10 cellular contexts compared by ENCODE assay signal in the genomic region with DNA sequence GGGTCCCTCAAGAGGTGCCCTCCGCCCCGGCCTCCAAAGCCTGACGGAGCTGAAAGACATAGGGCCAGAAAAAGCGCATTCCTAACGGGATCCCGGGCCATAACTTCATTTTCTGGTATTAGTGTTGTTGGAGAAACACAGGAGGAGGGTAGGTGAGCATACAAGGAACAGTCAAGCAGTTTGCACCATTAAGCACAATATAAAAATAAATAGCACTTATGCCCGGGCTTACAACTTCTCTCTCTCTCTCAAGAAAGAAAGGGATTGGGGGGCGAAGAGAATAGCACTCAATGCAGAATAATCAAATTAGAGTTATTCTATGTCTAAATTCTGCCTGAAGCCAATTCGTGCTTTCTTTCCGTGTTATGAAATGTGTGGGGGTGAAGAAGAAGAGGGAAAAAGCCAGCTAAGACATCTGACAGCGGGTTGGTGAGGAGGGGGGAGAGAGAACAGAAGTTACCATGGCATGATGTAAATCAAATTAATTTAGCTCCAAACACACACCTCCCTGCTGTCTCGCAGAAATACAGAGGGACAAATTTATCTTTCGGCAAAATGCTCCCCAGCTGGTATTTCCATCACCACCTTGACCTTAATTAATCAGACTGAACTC. TPM values are rescaled to one million over a fixed set of nuclear protein-coding genes. Genes with fewer than 3 reads are reported as not detected.
DNase-seq lines count a peak whose midpoint lies in the region; ATAC-seq, FAIRE-seq and TF ChIP-seq lines count a peak whose summit lies in the region.
"Had no signal": no experiment of that assay in that cellular context is flagged by ENCODE, and none has a peak within 500 bp of the region (broad histone marks: within the 10 kb centered on the region; RNA-seq: fewer than 3 reads in every experiment).

No MANE protein-coding gene starts in this region.

- no peak for TF ChIP-seq RAD21 in liver (IDR thresholded peaks at IDR 0.05)
- TF ChIP-seq RAD21 in HepG2 (CRISPR knock-in tag; IDR thresholded peaks at IDR 0.05) = no peak

- no peak for TF ChIP-seq POLR2A in HepG2 (IDR thresholded peaks at IDR 0.05; ENCODE audit: insufficient read depth in 1 of 2, low read depth in 2 of 2, low read length in 2 of 2)

- no peak for FAIRE-seq in HepG2 (lab: Jason Lieb, UNC)

- H3K27ac ChIP-seq in liver (ENCODE audit: low read depth in 1 of 2, low read length in 2 of 2) = no peak overlapping the region
- no peak overlapping the region for H3K27ac ChIP-seq in HepG2 (ENCODE audit: extremely low read length, insufficient read depth, low read length)
- H3K27ac ChIP-seq in aorta (ENCODE audit: low read depth in 1 of 2, low read length in 2 of 2) = peak overlapping the region; percentile 63 to 97

- peaks cover 0 to 1% of the 10 kb centered on the region in 2 donors for H3K9me3 Mint-ChIP-seq in effector memory CD8-positive, alpha-beta T cell
- H3K9me3 Mint-ChIP-seq in naive thymus-derived CD8-positive, alpha-beta T cell = no peaks in the 10 kb centered on the region
- H3K9me3 Mint-ChIP-seq: activated T-helper 2 cell treated with anti-CD3 and anti-CD28 coated beads, Interferon-gamma antibody, Interleukin-2, Interleukin-4, amounts not matched to agents 10 μg/mL and 5 μg/mL and 100 μg/mL, durations not matched to agents 14 hours and 24 hours and 36 hours had no signal

- in situ Hi-C loops in HepG2 (cut with HindIII; ENCODE audit: extremely low pct_ligation_motif_present, low pct_unique_long_range_greater_than_20kb) = no loop called here

- H4K20me1 ChIP-seq in HepG2 (ENCODE audit: insufficient read depth, low read length) = no peaks in the 10 kb centered on the region

- peaks cover 0 to 19% (median 8%) of the 10 kb centered on the region in 4 donors for H3K4me1 ChIP-seq in liver (ENCODE audit: control insufficient read depth in 4 of 4, insufficient read depth in 4 of 4, low read length in 3 of 4)
- peaks cover 42% of the 10 kb centered on the region for H3K4me1 ChIP-seq in HepG2 (ENCODE audit: insufficient read depth, low read length)
- peaks cover 0 to 8% of the 10 kb centered on the region in 2 donors for H3K4me1 ChIP-seq in aorta (ENCODE audit: control insufficient read depth in 1 of 2, insufficient read depth in 2 of 2, low read length in 2 of 2)

- CTCF ChIA-PET in HepG2 (lab: Yijun Ruan, JAX; ENCODE audit: low intra/inter-chr PET ratio, low total read pairs) = no interaction called here

- no peak for TF ChIP-seq EP300 in HepG2 (IDR thresholded peaks at IDR 0.05; ENCODE audit: low read depth in 2 of 2, low read length in 2 of 2)
- TF ChIP-seq EP300 in HepG2 (CRISPR knock-in tag; IDR thresholded peaks at IDR 0.05; ENCODE audit: borderline replicate concordance) = no peak

- POLR2A ChIA-PET in HepG2 (lab: Yijun Ruan, JAX) = no interaction called here
- POLR2A ChIA-PET in naive thymus-derived CD8-positive, alpha-beta T cell (lab: Charles Lee) = interaction anchor here (1.0 to 2.0 kb wide), 3 partner anchors 7 to 178 kb away, joined by 3 to 5 read pairs (median 4); partner anchors contain the start of gene CDC40

- ATAC-seq in HepG2 (no peak), aorta (ENCODE audit: low FRiP score) (no peak), HG02678 (IDR thresholded peaks at IDR 0.05; ENCODE audit: unreplicated experiment) (no peak)
- ATAC-seq in effector memory CD8-positive, alpha-beta T cell (replicated peaks) = no peak
- no peak for ATAC-seq in naive thymus-derived CD8-positive, alpha-beta T cell

- WGBS in liver = 60% methylated on average over 13 of the region's 13 CpGs
- 74% methylated on average over 12 of the region's 13 CpGs for WGBS in HepG2 (ENCODE audit: low lambda C conversion rate)
- 25 to 30% methylated on average over 13 of the region's 13 CpGs for WGBS in aorta, 2 donors

- H3K9me3 ChIP-seq in liver (ENCODE audit: control insufficient read depth in 4 of 4, low read length in 3 of 4) = no peaks in the 10 kb centered on the region
- no peaks in the 10 kb centered on the region for H3K9me3 ChIP-seq in HepG2 (ENCODE audit: low read length)
- H3K9me3 ChIP-seq in aorta (ENCODE audit: control insufficient read depth, low read length) = no peaks in the 10 kb centered on the region

- no peak overlapping the region for H3K27ac Mint-ChIP-seq in effector memory CD8-positive, alpha-beta T cell
- H3K27ac Mint-ChIP-seq in naive thymus-derived CD8-positive, alpha-beta T cell = peak overlapping the region in 5 of 10 donors; percentile 17 to 83 (median 60)
- H3K27ac Mint-ChIP-seq: activated T-helper 2 cell treated with anti-CD3 and anti-CD28 coated beads, Interferon-gamma antibody, Interleukin-2, Interleukin-4, amounts not matched to agents 10 μg/mL and 5 μg/mL and 100 μg/mL, durations not matched to agents 14 hours and 24 hours and 36 hours had no signal

- H3K27me3 Mint-ChIP-seq in effector memory CD8-positive, alpha-beta T cell = peaks cover 60 to 75% of the 10 kb centered on the region in 2 donors
- H3K27me3 Mint-ChIP-seq in naive thymus-derived CD8-positive, alpha-beta T cell = peaks cover 0 to 34% (median 7%) of the 10 kb centered on the region in 5 donors

- BruUV-seq in HepG2 (replicated peaks; lab: Mats Ljungman, UMichigan) = no TSS peak

- peak overlapping the region in 2 of 3 donors; percentile 47 to 71 for H3K4me3 ChIP-seq in liver (ENCODE audit: low read depth in 1 of 3, low read length in 3 of 3)
- H3K4me3 ChIP-seq in HepG2 (replicated peaks in 1 of 3; ENCODE audit: insufficient read depth in 1 of 3, low read depth in 2 of 3, low read length in 3 of 3) = no peak overlapping the region
- peak overlapping the region in 1 of 2 donors; percentile 88 for H3K4me3 ChIP-seq in aorta (ENCODE audit: low read length in 2 of 2)

- peaks cover 3 to 10% of the 10 kb centered on the region in 2 donors for H3K4me1 Mint-ChIP-seq in effector memory CD8-positive, alpha-beta T cell (ENCODE audit: low read depth in 2 of 2)
- H3K4me1 Mint-ChIP-seq in naive thymus-derived CD8-positive, alpha-beta T cell = peaks cover 14 to 30% (median 19%) of the 10 kb centered on the region in 4 donors

- no peak for TF ChIP-seq CTCF in liver (IDR thresholded peaks at IDR 0.05; ENCODE audit: low read depth, low read length, missing input control)
- TF ChIP-seq CTCF in HepG2 (CRISPR knock-in tag; IDR thresholded peaks at IDR 0.05) = no peak

- H3K79me2 ChIP-seq in HepG2 (ENCODE audit: insufficient read depth, low read length) = no peaks in the 10 kb centered on the region

- no peaks in the 10 kb centered on the region for H3K36me3 ChIP-seq in liver (ENCODE audit: control insufficient read depth in 4 of 4, insufficient read depth in 3 of 4, low read depth in 1 of 4, low read length in 3 of 4)
- no peaks in the 10 kb centered on the region for H3K36me3 ChIP-seq in HepG2 (replicated peaks in 1 of 2; ENCODE audit: control insufficient read depth in 1 of 2, insufficient read depth in 2 of 2, low read length in 2 of 2)
- no peaks in the 10 kb centered on the region for H3K36me3 ChIP-seq in aorta (ENCODE audit: control insufficient read depth in 1 of 2, insufficient read depth in 2 of 2, low read length in 1 of 2)

- peak overlapping the region; percentile 33 to 63 for H3K4me3 Mint-ChIP-seq in effector memory CD8-positive, alpha-beta T cell
- H3K4me3 Mint-ChIP-seq in naive thymus-derived CD8-positive, alpha-beta T cell = peak overlapping the region; percentile 66 to 83 (median 74)

- H2AFZ ChIP-seq in HepG2 (ENCODE audit: low read length) = no peak overlapping the region

- H3K27me3 ChIP-seq in liver (ENCODE audit: control insufficient read depth in 4 of 4, insufficient read depth in 4 of 4, low read length in 3 of 4) = no peaks in the 10 kb centered on the region
- no peaks in the 10 kb centered on the region for H3K27me3 ChIP-seq in HepG2 (ENCODE audit: control insufficient read depth in 1 of 2, insufficient read depth in 2 of 2, low read length in 2 of 2)
- no peaks in the 10 kb centered on the region for H3K27me3 ChIP-seq in aorta (ENCODE audit: control insufficient read depth in 1 of 2, insufficient read depth in 2 of 2, low read length in 1 of 2)

- DNase-seq in HepG2 (ENCODE audit: low spot score) (no peak), aorta (no peak), kidney glomerular epithelial cell (lab: John Stamatoyannopoulos, UW) (no peak), COLO829 (ENCODE audit: low spot score) (no peak)
- no peak for DNase-seq in effector memory CD8-positive, alpha-beta T cell
- no peak for DNase-seq in naive thymus-derived CD8-positive, alpha-beta T cell

- H3K36me3 Mint-ChIP-seq in effector memory CD8-positive, alpha-beta T cell (ENCODE audit: insufficient read depth) = no peaks in the 10 kb centered on the region
- H3K36me3 Mint-ChIP-seq in naive thymus-derived CD8-positive, alpha-beta T cell = no peaks in the 10 kb centered on the region

- intact Hi-C loops in HepG2 (cut with micrococcal nuclease; ENCODE audit: unreplicated experiment) (no loop called here), aorta (cut with DNase I) (no loop called here)

- H3K4me2 ChIP-seq in HepG2 (ENCODE audit: low read depth, low read length) = no peak overlapping the region

- H3K9ac ChIP-seq in liver (ENCODE audit: low read depth in 1 of 2, low read length in 2 of 2) (no peak overlapping the region), HepG2 (ENCODE audit: insufficient read depth, low read depth, low read length) (no peak overlapping the region)

RNA-seq across cellular contexts. Expression of gene METTL24, which starts 0.5 kb away (rescaled TPM):
- total RNA-seq in liver = 1 to 10 TPM; 1.6 to 2.0 TPM
- polyA plus RNA-seq in liver = under 1 TPM; 0.14 to 0.23 TPM
- total RNA-seq in HepG2 (2016; rRNA removed; fragmentation: Illumina TruSeq; extraction: Trizol) = not detected in 2 replicates
- not detected in 2 replicates for total RNA-seq in HepG2 (2016; cell fraction: cytosol; rRNA removed; fragmentation: Illumina TruSeq; extraction: Trizol; ENCODE audit: low read depth)
- not detected in 2 replicates for total RNA-seq in HepG2 (2016; cell fraction: insoluble cytoplasmic fraction; rRNA removed; fragmentation: Illumina TruSeq; extraction: Trizol)
- total RNA-seq in HepG2 (2016; cell fraction: membrane; rRNA removed; fragmentation: Illumina TruSeq; extraction: Trizol) = not detected in 2 replicates
- not detected in 2 replicates for total RNA-seq in HepG2 (2016; cell fraction: nucleus; rRNA removed; fragmentation: Illumina TruSeq; extraction: Trizol)
- polyA plus RNA-seq in HepG2 (2011; rRNA removed) = not detected in 2 replicates
- polyA plus RNA-seq in HepG2 (2011; cell fraction: cytosol; rRNA removed) = not detected in 2 replicates
- not detected in 2 replicates for polyA plus RNA-seq in HepG2 (2011; cell fraction: nucleus; rRNA removed)
- not detected in 2 replicates for polyA plus RNA-seq in HepG2 (2012)
- not detected in 2 replicates for polyA plus RNA-seq in HepG2 (2016; cell fraction: cytosol; fragmentation: Illumina TruSeq; extraction: Trizol; ENCODE audit: low read depth)
- not detected in 2 replicates for polyA plus RNA-seq in HepG2 (2016; cell fraction: insoluble cytoplasmic fraction; fragmentation: Illumina TruSeq; extraction: Trizol; ENCODE audit: low read depth)
- not detected in 2 replicates for polyA plus RNA-seq in HepG2 (2016; cell fraction: membrane; fragmentation: Illumina TruSeq; extraction: Trizol; ENCODE audit: low read depth)
- polyA plus RNA-seq in HepG2 (2016; cell fraction: nucleus; fragmentation: Illumina TruSeq; extraction: Trizol; ENCODE audit: insufficient read depth, low read depth) = not detected in 2 replicates
- polyA minus RNA-seq in HepG2 (2011; rRNA and poly(A)+ RNA removed; ENCODE audit: low replicate concordance) = not detected in 2 replicates
- polyA minus RNA-seq in HepG2 (2011; cell fraction: cytosol; rRNA and poly(A)+ RNA removed) = not detected in 2 replicates
- polyA minus RNA-seq in HepG2 (2011; cell fraction: nucleus; rRNA and poly(A)+ RNA removed) = not detected in 2 replicates
- total RNA-seq in naive thymus-derived CD8-positive, alpha-beta T cell = 1 to 10 TPM; 1.2 to 2.0 TPM
- 1 to 10 TPM in 1 of 3 donors, under 1 TPM in 1, not detected in 1; 0.58 to 1.3 TPM for polyA plus RNA-seq in naive thymus-derived CD8-positive, alpha-beta T cell
- total RNA-seq in aorta = 10 to 100 TPM; 12.5 to 14.3 TPM
- polyA plus RNA-seq in aorta = 1 to 10 TPM; 3.9 to 4.5 TPM
- total RNA-seq: activated T-helper 2 cell treated with anti-CD3 and anti-CD28 coated beads, Interferon-gamma antibody, Interleukin-2, Interleukin-4, amounts not matched to agents 10 μg/mL and 5 μg/mL and 100 μg/mL, durations not matched to agents 14 hours and 24 hours and 36 hours; NCI-H460 had no signal

RNA-seq across cellular contexts. Expression of gene DDO, which starts 56.7 kb away (rescaled TPM):
- 10 to 100 TPM in 1 of 2 donors, 1 to 10 TPM in 1; 4.9 to 11.1 TPM for total RNA-seq in liver
- polyA plus RNA-seq in liver = 1 to 10 TPM; 6.4 to 7.7 TPM
- total RNA-seq in HepG2 (2016; rRNA removed; fragmentation: Illumina TruSeq; extraction: Trizol) = 10.3 and 14.6 TPM in 2 replicates
- 1.8 TPM in 2 replicates for total RNA-seq in HepG2 (2016; cell fraction: cytosol; rRNA removed; fragmentation: Illumina TruSeq; extraction: Trizol; ENCODE audit: low read depth)
- 10.6 and 13.4 TPM in 2 replicates for total RNA-seq in HepG2 (2016; cell fraction: insoluble cytoplasmic fraction; rRNA removed; fragmentation: Illumina TruSeq; extraction: Trizol)
- 4.4 and 4.7 TPM in 2 replicates for total RNA-seq in HepG2 (2016; cell fraction: membrane; rRNA removed; fragmentation: Illumina TruSeq; extraction: Trizol)
- total RNA-seq in HepG2 (2016; cell fraction: nucleus; rRNA removed; fragmentation: Illumina TruSeq; extraction: Trizol) = 4.3 TPM in 2 replicates
- 6.1 and 6.4 TPM in 2 replicates for polyA plus RNA-seq in HepG2 (2011; rRNA removed)
- 4.8 and 6.4 TPM in 2 replicates for polyA plus RNA-seq in HepG2 (2011; cell fraction: cytosol; rRNA removed)
- polyA plus RNA-seq in HepG2 (2011; cell fraction: nucleus; rRNA removed) = 2.2 and 3.2 TPM in 2 replicates
- polyA plus RNA-seq in HepG2 (2012) = 8.1 and 8.5 TPM in 2 replicates
- polyA plus RNA-seq in HepG2 (2016; cell fraction: cytosol; fragmentation: Illumina TruSeq; extraction: Trizol; ENCODE audit: low read depth) = 1.2 and 1.4 TPM in 2 replicates
- 10.3 and 10.7 TPM in 2 replicates for polyA plus RNA-seq in HepG2 (2016; cell fraction: insoluble cytoplasmic fraction; fragmentation: Illumina TruSeq; extraction: Trizol; ENCODE audit: low read depth)
- 2.9 and 3.0 TPM in 2 replicates for polyA plus RNA-seq in HepG2 (2016; cell fraction: membrane; fragmentation: Illumina TruSeq; extraction: Trizol; ENCODE audit: low read depth)
- 5.3 and 5.5 TPM in 2 replicates for polyA plus RNA-seq in HepG2 (2016; cell fraction: nucleus; fragmentation: Illumina TruSeq; extraction: Trizol; ENCODE audit: insufficient read depth, low read depth)
- 1.2 and 10.7 TPM in 2 replicates for polyA minus RNA-seq in HepG2 (2011; rRNA and poly(A)+ RNA removed; ENCODE audit: low replicate concordance)
- 3.7 and 5.5 TPM in 2 replicates for polyA minus RNA-seq in HepG2 (2011; cell fraction: cytosol; rRNA and poly(A)+ RNA removed)
- 4.0 and 6.2 TPM in 2 replicates for polyA minus RNA-seq in HepG2 (2011; cell fraction: nucleus; rRNA and poly(A)+ RNA removed)
- not detected for total RNA-seq in naive thymus-derived CD8-positive, alpha-beta T cell
- polyA plus RNA-seq in naive thymus-derived CD8-positive, alpha-beta T cell = not detected
- 1 to 10 TPM; 1.3 to 2.5 TPM for total RNA-seq in aorta
- polyA plus RNA-seq in aorta = 1 to 10 TPM; 2.9 to 6.6 TPM
- total RNA-seq: activated T-helper 2 cell treated with anti-CD3 and anti-CD28 coated beads, Interferon-gamma antibody, Interleukin-2, Interleukin-4, amounts not matched to agents 10 μg/mL and 5 μg/mL and 100 μg/mL, durations not matched to agents 14 hours and 24 hours and 36 hours had no signal

Comparison
In these comparisons a context has a peak if more than half of its experiments do, and no peak if none do; other contexts are left out.
1. H3K4me3 ChIP-seq: peak in liver (2 of 3); none in HepG2 (0 of 3).
2. H3K27ac ChIP-seq: peak in aorta (2 of 2); none in liver (0 of 2) and HepG2 (single experiment).
3. RNA of gene METTL24, which starts 0.5 kb away (total RNA-seq): 12.5 to 14.3 TPM in aorta; 1.2 to 2.0 TPM in naive thymus-derived CD8-positive, alpha-beta T cell, 1.6 to 2.0 TPM in liver and not detected in HepG2; every median in the first group is over 4 times any median in the second.